In genomic region chr1:89896105-89896942, GRCh38 we compare ENCODE assay signal across 1 cellular context.
A peak's percentile ranks its signal among the peaks of the same experiment; 100 is the strongest.
TF ChIP-seq lines count a peak whose summit lies in the region.

No MANE protein-coding gene starts in this region.

TF ChIP-seq in K562, 482 proteins besides CTCF, POLR2A, EP300 and RAD21 (continued from another document and continues in another):
- TF ChIP-seq ZNF407 (IDR thresholded peaks at IDR 0.05; ENCODE audit: low read depth) (no peak), ZZZ3 (IDR thresholded peaks at IDR 0.05) (no peak), NFIX (CRISPR knock-in tag; IDR thresholded peaks at IDR 0.05; ENCODE audit: low read depth) (no peak), SMARCE1 (IDR thresholded peaks at IDR 0.05) (peak; percentile 97), SIX5 (IDR thresholded peaks at IDR 0.05; ENCODE audit: borderline replicate concordance in 1 of 2, insufficient read depth in 1 of 2, low read depth in 1 of 2, low read length in 2 of 2) (no peak), MAZ (CRISPR knock-in tag; conservative IDR thresholded peaks at IDR 0.05 in 1 of 2, IDR thresholded peaks at IDR 0.05 in 1 of 2) (peak; percentile 67 to 92), ZFP30 (CRISPR knock-in tag; IDR thresholded peaks at IDR 0.05; ENCODE audit: borderline replicate concordance) (no peak), SRF (CRISPR knock-in tag; IDR thresholded peaks at IDR 0.05) (peak in 1 of 2 experiments; percentile 22; a peak in 1 of 4 replicates), ARNT (IDR thresholded peaks at IDR 0.05) (peak; percentile 96 to 97), ZNF830 (CRISPR knock-in tag; IDR thresholded peaks at IDR 0.05) (no peak), SRSF9 (IDR thresholded peaks at IDR 0.05; ENCODE audit: borderline replicate concordance, low read depth, low read length) (no peak), KLF1 (tag; IDR thresholded peaks at IDR 0.05) (no peak), GTF2A2 (tag; IDR thresholded peaks at IDR 0.05) (no peak), BRF1 (IDR thresholded peaks at IDR 0.05; ENCODE audit: borderline replicate concordance, extremely low read depth, insufficient read length) (no peak), ZNF184 (CRISPR knock-in tag; IDR thresholded peaks at IDR 0.05) (no peak), HOXB6 (CRISPR knock-in tag; IDR thresholded peaks at IDR 0.05; ENCODE audit: borderline replicate concordance) (no peak), HDAC1 (IDR thresholded peaks at IDR 0.05) (peak in 1 of 2 experiments; percentile 95; a peak in 2 of 4 replicates), SMARCA4 (IDR thresholded peaks at IDR 0.05) (peak; percentile 96), ZNF644 (tag; IDR thresholded peaks at IDR 0.05; ENCODE audit: low read depth) (peak; percentile 39; the same call in 1 of the 2 replicates), U2AF1 (optimal IDR thresholded peaks at IDR 0.05; ENCODE audit: low read depth, low read length) (no peak), XRCC4 (IDR thresholded peaks at IDR 0.05; ENCODE audit: extremely low read depth, insufficient read depth, insufficient read length) (no peak), TEAD1 (CRISPR knock-in tag; IDR thresholded peaks at IDR 0.05) (0 out of 4 replicates have a peak, but pooled peaks of 1 of the 2 experiments have one; percentile 8), ZBTB1 (CRISPR knock-in tag; IDR thresholded peaks at IDR 0.05; ENCODE audit: borderline replicate concordance, low read depth) (no peak), RBFOX2 (IDR thresholded peaks at IDR 0.05; ENCODE audit: low read depth, low read length) (peak; percentile 34), CEBPB (tag; IDR thresholded peaks at IDR 0.05) (peak; percentile 34; the same call in 1 of the 2 replicates), ZNF143 (CRISPR knock-in tag; IDR thresholded peaks at IDR 0.05) (no peak), ZNF766 (CRISPR knock-in tag; conservative IDR thresholded peaks at IDR 0.05) (peak; percentile 85), BHLHE40 (IDR thresholded peaks at IDR 0.05; ENCODE audit: low read length) (peak; percentile 89), POLR3G (IDR thresholded peaks at IDR 0.05; ENCODE audit: extremely low read depth, insufficient read length, insufficient replicate concordance) (no peak), SMAD4 (CRISPR knock-in tag; conservative IDR thresholded peaks at IDR 0.05) (peak; percentile 79)
- TF ChIP-seq, protein P1, sequence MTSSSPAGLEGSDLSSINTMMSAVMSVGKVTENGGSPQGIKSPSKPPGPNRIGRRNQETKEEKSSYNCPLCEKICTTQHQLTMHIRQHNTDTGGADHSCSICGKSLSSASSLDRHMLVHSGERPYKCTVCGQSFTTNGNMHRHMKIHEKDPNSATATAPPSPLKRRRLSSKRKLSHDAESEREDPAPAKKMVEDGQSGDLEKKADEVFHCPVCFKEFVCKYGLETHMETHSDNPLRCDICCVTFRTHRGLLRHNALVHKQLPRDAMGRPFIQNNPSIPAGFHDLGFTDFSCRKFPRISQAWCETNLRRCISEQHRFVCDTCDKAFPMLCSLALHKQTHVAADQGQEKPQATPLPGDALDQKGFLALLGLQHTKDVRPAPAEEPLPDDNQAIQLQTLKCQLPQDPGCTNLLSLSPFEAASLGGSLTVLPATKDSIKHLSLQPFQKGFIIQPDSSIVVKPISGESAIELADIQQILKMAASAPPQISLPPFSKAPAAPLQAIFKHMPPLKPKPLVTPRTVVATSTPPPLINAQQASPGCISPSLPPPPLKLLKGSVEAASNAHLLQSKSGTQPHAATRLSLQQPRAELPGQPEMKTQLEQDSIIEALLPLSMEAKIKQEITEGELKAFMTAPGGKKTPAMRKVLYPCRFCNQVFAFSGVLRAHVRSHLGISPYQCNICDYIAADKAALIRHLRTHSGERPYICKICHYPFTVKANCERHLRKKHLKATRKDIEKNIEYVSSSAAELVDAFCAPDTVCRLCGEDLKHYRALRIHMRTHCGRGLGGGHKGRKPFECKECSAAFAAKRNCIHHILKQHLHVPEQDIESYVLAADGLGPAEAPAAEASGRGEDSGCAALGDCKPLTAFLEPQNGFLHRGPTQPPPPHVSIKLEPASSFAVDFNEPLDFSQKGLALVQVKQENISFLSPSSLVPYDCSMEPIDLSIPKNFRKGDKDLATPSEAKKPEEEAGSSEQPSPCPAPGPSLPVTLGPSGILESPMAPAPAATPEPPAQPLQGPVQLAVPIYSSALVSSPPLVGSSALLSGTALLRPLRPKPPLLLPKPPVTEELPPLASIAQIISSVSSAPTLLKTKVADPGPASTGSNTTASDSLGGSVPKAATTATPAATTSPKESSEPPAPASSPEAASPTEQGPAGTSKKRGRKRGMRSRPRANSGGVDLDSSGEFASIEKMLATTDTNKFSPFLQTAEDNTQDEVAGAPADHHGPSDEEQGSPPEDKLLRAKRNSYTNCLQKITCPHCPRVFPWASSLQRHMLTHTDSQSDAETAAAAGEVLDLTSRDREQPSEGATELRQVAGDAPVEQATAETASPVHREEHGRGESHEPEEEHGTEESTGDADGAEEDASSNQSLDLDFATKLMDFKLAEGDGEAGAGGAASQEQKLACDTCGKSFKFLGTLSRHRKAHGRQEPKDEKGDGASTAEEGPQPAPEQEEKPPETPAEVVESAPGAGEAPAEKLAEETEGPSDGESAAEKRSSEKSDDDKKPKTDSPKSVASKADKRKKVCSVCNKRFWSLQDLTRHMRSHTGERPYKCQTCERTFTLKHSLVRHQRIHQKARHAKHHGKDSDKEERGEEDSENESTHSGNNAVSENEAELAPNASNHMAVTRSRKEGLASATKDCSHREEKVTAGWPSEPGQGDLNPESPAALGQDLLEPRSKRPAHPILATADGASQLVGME (CRISPR knock-in tag; IDR thresholded peaks at IDR 0.05), result 0 out of 2 replicates have a peak, but pooled peaks have one; percentile 28
- TF ChIP-seq, protein P2, sequence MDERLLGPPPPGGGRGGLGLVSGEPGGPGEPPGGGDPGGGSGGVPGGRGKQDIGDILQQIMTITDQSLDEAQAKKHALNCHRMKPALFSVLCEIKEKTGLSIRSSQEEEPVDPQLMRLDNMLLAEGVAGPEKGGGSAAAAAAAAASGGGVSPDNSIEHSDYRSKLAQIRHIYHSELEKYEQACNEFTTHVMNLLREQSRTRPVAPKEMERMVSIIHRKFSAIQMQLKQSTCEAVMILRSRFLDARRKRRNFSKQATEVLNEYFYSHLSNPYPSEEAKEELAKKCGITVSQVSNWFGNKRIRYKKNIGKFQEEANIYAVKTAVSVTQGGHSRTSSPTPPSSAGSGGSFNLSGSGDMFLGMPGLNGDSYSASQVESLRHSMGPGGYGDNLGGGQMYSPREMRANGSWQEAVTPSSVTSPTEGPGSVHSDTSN (CRISPR knock-in tag; IDR thresholded peaks at IDR 0.05; ENCODE audit: low read depth), result no peak
- TF ChIP-seq, protein P2 (tag; conservative IDR thresholded peaks at IDR 0.05; ENCODE audit: low read depth), result 0 out of 2 replicates have a peak, but pooled peaks have one; percentile 47
- TF ChIP-seq, protein P3, sequence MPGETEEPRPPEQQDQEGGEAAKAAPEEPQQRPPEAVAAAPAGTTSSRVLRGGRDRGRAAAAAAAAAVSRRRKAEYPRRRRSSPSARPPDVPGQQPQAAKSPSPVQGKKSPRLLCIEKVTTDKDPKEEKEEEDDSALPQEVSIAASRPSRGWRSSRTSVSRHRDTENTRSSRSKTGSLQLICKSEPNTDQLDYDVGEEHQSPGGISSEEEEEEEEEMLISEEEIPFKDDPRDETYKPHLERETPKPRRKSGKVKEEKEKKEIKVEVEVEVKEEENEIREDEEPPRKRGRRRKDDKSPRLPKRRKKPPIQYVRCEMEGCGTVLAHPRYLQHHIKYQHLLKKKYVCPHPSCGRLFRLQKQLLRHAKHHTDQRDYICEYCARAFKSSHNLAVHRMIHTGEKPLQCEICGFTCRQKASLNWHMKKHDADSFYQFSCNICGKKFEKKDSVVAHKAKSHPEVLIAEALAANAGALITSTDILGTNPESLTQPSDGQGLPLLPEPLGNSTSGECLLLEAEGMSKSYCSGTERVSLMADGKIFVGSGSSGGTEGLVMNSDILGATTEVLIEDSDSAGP (CRISPR knock-in tag; IDR thresholded peaks at IDR 0.05), result no peak
- TF ChIP-seq, protein P4, sequence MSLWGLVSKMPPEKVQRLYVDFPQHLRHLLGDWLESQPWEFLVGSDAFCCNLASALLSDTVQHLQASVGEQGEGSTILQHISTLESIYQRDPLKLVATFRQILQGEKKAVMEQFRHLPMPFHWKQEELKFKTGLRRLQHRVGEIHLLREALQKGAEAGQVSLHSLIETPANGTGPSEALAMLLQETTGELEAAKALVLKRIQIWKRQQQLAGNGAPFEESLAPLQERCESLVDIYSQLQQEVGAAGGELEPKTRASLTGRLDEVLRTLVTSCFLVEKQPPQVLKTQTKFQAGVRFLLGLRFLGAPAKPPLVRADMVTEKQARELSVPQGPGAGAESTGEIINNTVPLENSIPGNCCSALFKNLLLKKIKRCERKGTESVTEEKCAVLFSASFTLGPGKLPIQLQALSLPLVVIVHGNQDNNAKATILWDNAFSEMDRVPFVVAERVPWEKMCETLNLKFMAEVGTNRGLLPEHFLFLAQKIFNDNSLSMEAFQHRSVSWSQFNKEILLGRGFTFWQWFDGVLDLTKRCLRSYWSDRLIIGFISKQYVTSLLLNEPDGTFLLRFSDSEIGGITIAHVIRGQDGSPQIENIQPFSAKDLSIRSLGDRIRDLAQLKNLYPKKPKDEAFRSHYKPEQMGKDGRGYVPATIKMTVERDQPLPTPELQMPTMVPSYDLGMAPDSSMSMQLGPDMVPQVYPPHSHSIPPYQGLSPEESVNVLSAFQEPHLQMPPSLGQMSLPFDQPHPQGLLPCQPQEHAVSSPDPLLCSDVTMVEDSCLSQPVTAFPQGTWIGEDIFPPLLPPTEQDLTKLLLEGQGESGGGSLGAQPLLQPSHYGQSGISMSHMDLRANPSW (CRISPR knock-in tag; IDR thresholded peaks at IDR 0.05), result no peak
- TF ChIP-seq, protein P5, sequence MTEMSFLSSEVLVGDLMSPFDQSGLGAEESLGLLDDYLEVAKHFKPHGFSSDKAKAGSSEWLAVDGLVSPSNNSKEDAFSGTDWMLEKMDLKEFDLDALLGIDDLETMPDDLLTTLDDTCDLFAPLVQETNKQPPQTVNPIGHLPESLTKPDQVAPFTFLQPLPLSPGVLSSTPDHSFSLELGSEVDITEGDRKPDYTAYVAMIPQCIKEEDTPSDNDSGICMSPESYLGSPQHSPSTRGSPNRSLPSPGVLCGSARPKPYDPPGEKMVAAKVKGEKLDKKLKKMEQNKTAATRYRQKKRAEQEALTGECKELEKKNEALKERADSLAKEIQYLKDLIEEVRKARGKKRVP (CRISPR knock-in tag; IDR thresholded peaks at IDR 0.05), result 0 out of 2 replicates have a peak, but pooled peaks have one; percentile 36
- TF ChIP-seq, protein P6, sequence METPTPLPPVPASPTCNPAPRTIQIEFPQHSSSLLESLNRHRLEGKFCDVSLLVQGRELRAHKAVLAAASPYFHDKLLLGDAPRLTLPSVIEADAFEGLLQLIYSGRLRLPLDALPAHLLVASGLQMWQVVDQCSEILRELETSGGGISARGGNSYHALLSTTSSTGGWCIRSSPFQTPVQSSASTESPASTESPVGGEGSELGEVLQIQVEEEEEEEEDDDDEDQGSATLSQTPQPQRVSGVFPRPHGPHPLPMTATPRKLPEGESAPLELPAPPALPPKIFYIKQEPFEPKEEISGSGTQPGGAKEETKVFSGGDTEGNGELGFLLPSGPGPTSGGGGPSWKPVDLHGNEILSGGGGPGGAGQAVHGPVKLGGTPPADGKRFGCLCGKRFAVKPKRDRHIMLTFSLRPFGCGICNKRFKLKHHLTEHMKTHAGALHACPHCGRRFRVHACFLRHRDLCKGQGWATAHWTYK (CRISPR knock-in tag; IDR thresholded peaks at IDR 0.05), result peak; percentile 86
